1 cellular context compared by ENCODE assay signal in genomic region chr11:60195923-60196368, GRCh38.
TF ChIP-seq lines count a peak whose summit lies in the region.

No MANE protein-coding gene starts in this region.

TF ChIP-seq in GM12878, 131 proteins besides CTCF, POLR2A, EP300 and RAD21 (continued from another document):
- TF ChIP-seq ATF7 (IDR thresholded peaks at IDR 0.05; ENCODE audit: low read depth) (peak; percentile 53; the same call in 1 of the 2 replicates), FOS (IDR thresholded peaks at IDR 0.05; ENCODE audit: borderline replicate concordance, extremely low read depth, insufficient read length) (no peak), BCL11A (IDR thresholded peaks at IDR 0.05; ENCODE audit: low read depth, low read length) (0 out of 2 replicates have a peak, but pooled peaks have one; percentile 57), CREB1 (IDR thresholded peaks at IDR 0.05; ENCODE audit: low read depth) (no peak), NR2C2 (IDR thresholded peaks at IDR 0.05; ENCODE audit: borderline replicate concordance, control insufficient read depth, insufficient read length, low read depth) (no peak), MTA2 (IDR thresholded peaks at IDR 0.05; ENCODE audit: low read depth) (peak; percentile 70; the same call in 1 of the 2 replicates), IKZF1 (conservative IDR thresholded peaks at IDR 0.05) (peak; percentile 61), MLLT1 (IDR thresholded peaks at IDR 0.05) (0 out of 2 replicates have a peak, but pooled peaks have one; percentile 28), CEBPZ (IDR thresholded peaks at IDR 0.05; ENCODE audit: low read depth, low read length) (no peak), EZH2 (IDR thresholded peaks at IDR 0.05; ENCODE audit: borderline replicate concordance, control insufficient read depth, low read depth, low read length) (no peak), FOXK2 (IDR thresholded peaks at IDR 0.05) (no peak), IRF3 (IDR thresholded peaks at IDR 0.05) (no peak), NR2F1 (conservative IDR thresholded peaks at IDR 0.05) (peak; percentile 86), STAT3 (IDR thresholded peaks at IDR 0.05; ENCODE audit: low read depth, low read length) (no peak), EED (IDR thresholded peaks at IDR 0.05; ENCODE audit: low read depth) (peak; percentile 69), SMAD1 (IDR thresholded peaks at IDR 0.05; ENCODE audit: low read depth, partially characterized antibody) (no peak), MEF2B (IDR thresholded peaks at IDR 0.05; ENCODE audit: partially characterized antibody, poor library complexity, severe bottlenecking) (no peak), RELA (IDR thresholded peaks at IDR 0.05; ENCODE audit: borderline replicate concordance, partially characterized antibody) (no peak), CHD1 (IDR thresholded peaks at IDR 0.05; ENCODE audit: low read depth, low read length) (no peak), IRF4 (IDR thresholded peaks at IDR 0.05; ENCODE audit: low read depth, low read length) (no peak)
- TF ChIP-seq, protein P1, sequence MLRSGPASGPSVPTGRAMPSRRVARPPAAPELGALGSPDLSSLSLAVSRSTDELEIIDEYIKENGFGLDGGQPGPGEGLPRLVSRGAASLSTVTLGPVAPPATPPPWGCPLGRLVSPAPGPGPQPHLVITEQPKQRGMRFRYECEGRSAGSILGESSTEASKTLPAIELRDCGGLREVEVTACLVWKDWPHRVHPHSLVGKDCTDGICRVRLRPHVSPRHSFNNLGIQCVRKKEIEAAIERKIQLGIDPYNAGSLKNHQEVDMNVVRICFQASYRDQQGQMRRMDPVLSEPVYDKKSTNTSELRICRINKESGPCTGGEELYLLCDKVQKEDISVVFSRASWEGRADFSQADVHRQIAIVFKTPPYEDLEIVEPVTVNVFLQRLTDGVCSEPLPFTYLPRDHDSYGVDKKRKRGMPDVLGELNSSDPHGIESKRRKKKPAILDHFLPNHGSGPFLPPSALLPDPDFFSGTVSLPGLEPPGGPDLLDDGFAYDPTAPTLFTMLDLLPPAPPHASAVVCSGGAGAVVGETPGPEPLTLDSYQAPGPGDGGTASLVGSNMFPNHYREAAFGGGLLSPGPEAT (IDR thresholded peaks at IDR 0.05; ENCODE audit: low read depth), result peak; percentile 71; the same call in 1 of the 2 replicates
- TF ChIP-seq, protein P2, sequence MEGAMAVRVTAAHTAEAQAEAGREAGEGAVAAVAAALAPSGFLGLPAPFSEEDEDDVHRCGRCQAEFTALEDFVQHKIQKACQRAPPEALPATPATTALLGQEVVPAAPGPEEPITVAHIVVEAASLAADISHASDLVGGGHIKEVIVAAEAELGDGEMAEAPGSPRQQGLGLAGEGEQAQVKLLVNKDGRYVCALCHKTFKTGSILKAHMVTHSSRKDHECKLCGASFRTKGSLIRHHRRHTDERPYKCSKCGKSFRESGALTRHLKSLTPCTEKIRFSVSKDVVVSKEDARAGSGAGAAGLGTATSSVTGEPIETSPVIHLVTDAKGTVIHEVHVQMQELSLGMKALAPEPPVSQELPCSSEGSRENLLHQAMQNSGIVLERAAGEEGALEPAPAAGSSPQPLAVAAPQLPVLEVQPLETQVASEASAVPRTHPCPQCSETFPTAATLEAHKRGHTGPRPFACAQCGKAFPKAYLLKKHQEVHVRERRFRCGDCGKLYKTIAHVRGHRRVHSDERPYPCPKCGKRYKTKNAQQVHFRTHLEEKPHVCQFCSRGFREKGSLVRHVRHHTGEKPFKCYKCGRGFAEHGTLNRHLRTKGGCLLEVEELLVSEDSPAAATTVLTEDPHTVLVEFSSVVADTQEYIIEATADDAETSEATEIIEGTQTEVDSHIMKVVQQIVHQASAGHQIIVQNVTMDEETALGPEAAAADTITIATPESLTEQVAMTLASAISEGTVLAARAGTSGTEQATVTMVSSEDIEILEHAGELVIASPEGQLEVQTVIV (IDR thresholded peaks at IDR 0.05; ENCODE audit: borderline replicate concordance, partially characterized antibody), result no peak
- TF ChIP-seq, protein P3, sequence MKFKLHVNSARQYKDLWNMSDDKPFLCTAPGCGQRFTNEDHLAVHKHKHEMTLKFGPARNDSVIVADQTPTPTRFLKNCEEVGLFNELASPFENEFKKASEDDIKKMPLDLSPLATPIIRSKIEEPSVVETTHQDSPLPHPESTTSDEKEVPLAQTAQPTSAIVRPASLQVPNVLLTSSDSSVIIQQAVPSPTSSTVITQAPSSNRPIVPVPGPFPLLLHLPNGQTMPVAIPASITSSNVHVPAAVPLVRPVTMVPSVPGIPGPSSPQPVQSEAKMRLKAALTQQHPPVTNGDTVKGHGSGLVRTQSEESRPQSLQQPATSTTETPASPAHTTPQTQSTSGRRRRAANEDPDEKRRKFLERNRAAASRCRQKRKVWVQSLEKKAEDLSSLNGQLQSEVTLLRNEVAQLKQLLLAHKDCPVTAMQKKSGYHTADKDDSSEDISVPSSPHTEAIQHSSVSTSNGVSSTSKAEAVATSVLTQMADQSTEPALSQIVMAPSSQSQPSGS (IDR thresholded peaks at IDR 0.05; ENCODE audit: low read length), result peak; percentile 44; the same call in 1 of the 2 replicates
- TF ChIP-seq, protein P4, sequence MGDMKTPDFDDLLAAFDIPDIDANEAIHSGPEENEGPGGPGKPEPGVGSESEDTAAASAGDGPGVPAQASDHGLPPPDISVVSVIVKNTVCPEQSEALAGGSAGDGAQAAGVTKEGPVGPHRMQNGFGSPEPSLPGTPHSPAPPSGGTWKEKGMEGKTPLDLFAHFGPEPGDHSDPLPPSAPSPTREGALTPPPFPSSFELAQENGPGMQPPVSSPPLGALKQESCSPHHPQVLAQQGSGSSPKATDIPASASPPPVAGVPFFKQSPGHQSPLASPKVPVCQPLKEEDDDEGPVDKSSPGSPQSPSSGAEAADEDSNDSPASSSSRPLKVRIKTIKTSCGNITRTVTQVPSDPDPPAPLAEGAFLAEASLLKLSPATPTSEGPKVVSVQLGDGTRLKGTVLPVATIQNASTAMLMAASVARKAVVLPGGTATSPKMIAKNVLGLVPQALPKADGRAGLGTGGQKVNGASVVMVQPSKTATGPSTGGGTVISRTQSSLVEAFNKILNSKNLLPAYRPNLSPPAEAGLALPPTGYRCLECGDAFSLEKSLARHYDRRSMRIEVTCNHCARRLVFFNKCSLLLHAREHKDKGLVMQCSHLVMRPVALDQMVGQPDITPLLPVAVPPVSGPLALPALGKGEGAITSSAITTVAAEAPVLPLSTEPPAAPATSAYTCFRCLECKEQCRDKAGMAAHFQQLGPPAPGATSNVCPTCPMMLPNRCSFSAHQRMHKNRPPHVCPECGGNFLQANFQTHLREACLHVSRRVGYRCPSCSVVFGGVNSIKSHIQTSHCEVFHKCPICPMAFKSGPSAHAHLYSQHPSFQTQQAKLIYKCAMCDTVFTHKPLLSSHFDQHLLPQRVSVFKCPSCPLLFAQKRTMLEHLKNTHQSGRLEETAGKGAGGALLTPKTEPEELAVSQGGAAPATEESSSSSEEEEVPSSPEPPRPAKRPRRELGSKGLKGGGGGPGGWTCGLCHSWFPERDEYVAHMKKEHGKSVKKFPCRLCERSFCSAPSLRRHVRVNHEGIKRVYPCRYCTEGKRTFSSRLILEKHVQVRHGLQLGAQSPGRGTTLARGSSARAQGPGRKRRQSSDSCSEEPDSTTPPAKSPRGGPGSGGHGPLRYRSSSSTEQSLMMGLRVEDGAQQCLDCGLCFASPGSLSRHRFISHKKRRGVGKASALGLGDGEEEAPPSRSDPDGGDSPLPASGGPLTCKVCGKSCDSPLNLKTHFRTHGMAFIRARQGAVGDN (IDR thresholded peaks at IDR 0.05), result no peak
